ENCODE assay signal across 9 cellular contexts in genomic region chr19:1000591-1001537, GRCh38. TPM values are rescaled to one million over a fixed set of nuclear protein-coding genes. Genes with fewer than 3 reads are reported as not detected.
A peak's percentile ranks its signal among the peaks of the same experiment; 100 is the strongest.
DNase-seq lines count a peak whose midpoint lies in the region; ATAC-seq and TF ChIP-seq lines count a peak whose summit lies in the region.
"Had no signal": no experiment of that assay in that cellular context is flagged by ENCODE, and none has a peak within 500 bp of the region (broad histone marks: within the 10 kb centered on the region; RNA-seq: fewer than 3 reads in every experiment).

No MANE protein-coding gene starts in this region.

- H3K27me3 Mint-ChIP-seq in dendritic cell treated with granulocyte-macrophage colony-stimulating factor and Interleukin-4, amounts not matched to agents 40 ng/mL and 50 ng/mL, for 4 days: peaks cover 71% of the 10 kb centered on the region

- no peak for TF ChIP-seq EP300 in neural cell (conservative IDR thresholded peaks at IDR 0.05; ENCODE audit: poor library complexity, severe bottlenecking)

- H3K9me3 ChIP-seq in HAP-1: no peaks in the 10 kb centered on the region
- no peaks in the 10 kb centered on the region for H3K9me3 ChIP-seq in neural cell (ENCODE audit: low read length)

- H3K4me3 ChIP-seq in HAP-1: peak overlapping the region; percentile 17
- peak overlapping the region; percentile 56 for H3K4me3 ChIP-seq in neural cell (ENCODE audit: low read length)

- peak overlapping the region; percentile 72 for H3K4me3 Mint-ChIP-seq in dendritic cell treated with granulocyte-macrophage colony-stimulating factor and Interleukin-4, amounts not matched to agents 40 ng/mL and 50 ng/mL, for 4 days

- no peak for TF ChIP-seq CTCF in neural cell (IDR thresholded peaks at IDR 0.05; ENCODE audit: poor library complexity, severe bottlenecking)

- H3K36me3 ChIP-seq in HAP-1 (replicated peaks) (no peaks in the 10 kb centered on the region), neural cell (ENCODE audit: insufficient read depth, low read length) (no peaks in the 10 kb centered on the region)

- no peaks in the 10 kb centered on the region for H3K79me2 ChIP-seq in neural cell (replicated peaks; ENCODE audit: insufficient read depth, low read length)

- in situ Hi-C loops in HAP-1 (cut with MboI; ENCODE audit: low sequenced_read_pairs): no loop called here

- peak overlapping the region; percentile 42 for H3K27ac Mint-ChIP-seq in dendritic cell treated with granulocyte-macrophage colony-stimulating factor and Interleukin-4, amounts not matched to agents 40 ng/mL and 50 ng/mL, for 4 days

- intact Hi-C loops in dendritic cell treated with granulocyte-macrophage colony-stimulating factor and Interleukin-4, amounts not matched to agents 40 ng/mL and 50 ng/mL, for 4 days (cut with micrococcal nuclease): no loop called here

- H3K4me2 ChIP-seq in neural cell (ENCODE audit: low read length): no peak overlapping the region

- TF ChIP-seq RAD21 in neural cell (conservative IDR thresholded peaks at IDR 0.05): no peak

- no peaks in the 10 kb centered on the region for H3K9me3 Mint-ChIP-seq in dendritic cell treated with granulocyte-macrophage colony-stimulating factor and Interleukin-4, amounts not matched to agents 40 ng/mL and 50 ng/mL, for 4 days

- H3K36me3 Mint-ChIP-seq in dendritic cell treated with granulocyte-macrophage colony-stimulating factor and Interleukin-4, amounts not matched to agents 40 ng/mL and 50 ng/mL, for 4 days (ENCODE audit: low read depth): no peaks in the 10 kb centered on the region

- ATAC-seq in GM18519 (IDR thresholded peaks at IDR 0.05; ENCODE audit: low FRiP score, unreplicated experiment): no peak

- no peaks in the 10 kb centered on the region for H3K9me2 ChIP-seq in neural cell (ENCODE audit: insufficient read depth, low read length)

- H3K9ac ChIP-seq in neural cell (ENCODE audit: low read length): no peak overlapping the region

- DNase-seq in DMS 273 (lab: John Stamatoyannopoulos, UW; ENCODE audit: unreplicated experiment) (peak; percentile 58), DMS 273 treated with DMSO at 0.1 percent for 48 hours (lab: John Stamatoyannopoulos, UW) (no peak), HAP-1 (ENCODE audit: low spot score in 2 of 2) (no peak), cerebellar nuclear complex (lab: John Stamatoyannopoulos, UW) (no peak)
- DNase-seq in stimulated activated naive CD4-positive, alpha-beta T cell (lab: John Stamatoyannopoulos, UW): no peak

- peaks cover 23% of the 10 kb centered on the region for H3K4me1 Mint-ChIP-seq in dendritic cell treated with granulocyte-macrophage colony-stimulating factor and Interleukin-4, amounts not matched to agents 40 ng/mL and 50 ng/mL, for 4 days (ENCODE audit: low read depth)

- no peak overlapping the region for H2AFZ ChIP-seq in neural cell (ENCODE audit: low read depth, low read length)

- no peaks in the 10 kb centered on the region for H3F3A ChIP-seq in neural cell (ENCODE audit: insufficient read depth, low read length, poor library complexity, severe bottlenecking)

- H3K4me1 ChIP-seq in HAP-1: peaks cover 5% of the 10 kb centered on the region

- no peak overlapping the region for H3K27ac ChIP-seq in neural cell (ENCODE audit: low read length)
- H3K27ac ChIP-seq: 22Rv1 had no signal

- H3K27me3 ChIP-seq in HAP-1 (ENCODE audit: low read depth): peaks cover 54% of the 10 kb centered on the region
- H3K27me3 ChIP-seq in neural cell (ENCODE audit: insufficient read depth, low read depth, low read length): peaks cover 25% of the 10 kb centered on the region

- no peaks in the 10 kb centered on the region for H4K20me1 ChIP-seq in neural cell (ENCODE audit: insufficient read depth)

TF ChIP-seq in neural cell, 6 proteins besides CTCF, POLR2A, EP300 and RAD21:
- TF ChIP-seq SMC3 (conservative IDR thresholded peaks at IDR 0.05; ENCODE audit: poor library complexity) (no peak), REST (IDR thresholded peaks at IDR 0.05; ENCODE audit: borderline replicate concordance) (no peak), POLR2AphosphoS5 (IDR thresholded peaks at IDR 0.05) (no peak), EZH2 (IDR thresholded peaks at IDR 0.05; ENCODE audit: borderline replicate concordance, insufficient read depth, low read length, poor library complexity, severe bottlenecking) (no peak), TAF1 (IDR thresholded peaks at IDR 0.05; ENCODE audit: low read depth) (no peak), MXI1 (conservative IDR thresholded peaks at IDR 0.05; ENCODE audit: poor library complexity, severe bottlenecking) (no peak)

RNA-seq across cellular contexts. Expression of gene GRIN3B, which starts 0.6 kb away (rescaled TPM):
- polyA plus RNA-seq in neural cell: 0.46 and 5.0 TPM in 2 replicates
- 0.12 and 0.24 TPM in 2 replicates for polyA minus RNA-seq in neural cell

RNA-seq across cellular contexts. Expression of gene WDR18, which starts 16.7 kb away (rescaled TPM):
- polyA plus RNA-seq in neural cell: 64.9 and 90.1 TPM in 2 replicates
- polyA minus RNA-seq in neural cell: 43.9 and 49.2 TPM in 2 replicates

RNA-seq across cellular contexts. Expression of gene TMEM259, which starts 20.1 kb away (rescaled TPM):
- polyA plus RNA-seq in neural cell: 176 and 208 TPM in 2 replicates
- 56.3 and 75.7 TPM in 2 replicates for polyA minus RNA-seq in neural cell

RNA-seq across cellular contexts. Expression of gene RNU6-2, which starts 20.5 kb away (rescaled TPM):
- not detected in 2 replicates for polyA plus RNA-seq in neural cell
- not detected in 2 replicates for polyA minus RNA-seq in neural cell

RNA-seq across cellular contexts. Expression of gene CNN2, which starts 25.5 kb away (rescaled TPM):
- 42.8 and 45.3 TPM in 2 replicates for polyA plus RNA-seq in neural cell
- 54.0 and 58.2 TPM in 2 replicates for polyA minus RNA-seq in neural cell
